8 cellular contexts compared by ENCODE assay signal in the genomic region with DNA sequence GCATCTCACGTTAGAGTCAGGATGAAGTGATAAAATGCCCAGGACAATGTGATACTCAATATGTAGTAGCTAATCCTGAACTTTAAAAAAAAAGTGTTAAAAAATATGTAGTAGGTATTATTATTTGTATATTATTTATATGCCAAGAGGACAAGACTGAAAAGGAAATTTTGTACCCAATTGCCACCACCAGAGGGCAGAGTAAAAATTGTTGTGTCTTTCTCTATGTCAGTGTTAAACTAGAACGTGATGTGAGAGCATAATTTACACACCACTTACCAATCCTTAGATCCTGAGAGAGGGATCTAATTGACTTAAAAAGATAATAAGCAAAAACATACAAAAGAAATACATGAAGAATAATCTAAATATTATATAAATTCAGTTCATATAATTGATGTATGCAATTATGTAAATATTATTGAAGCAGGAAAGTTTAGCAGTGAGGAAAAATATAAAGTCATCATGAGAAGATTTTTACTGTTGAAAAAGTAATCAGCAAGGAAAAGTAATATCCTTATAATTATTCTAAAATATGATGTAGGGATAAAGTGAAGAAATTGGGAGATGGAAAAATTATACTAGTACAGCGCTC.
A peak's percentile ranks its signal among the peaks of the same experiment; 100 is the strongest.
DNase-seq lines count a peak whose midpoint lies in the region; ATAC-seq and TF ChIP-seq lines count a peak whose summit lies in the region.

No MANE protein-coding gene starts in this region.

- H3K4me3 Mint-ChIP-seq in naive thymus-derived CD4-positive, alpha-beta T cell = no peak overlapping the region

- no peaks in the 10 kb centered on the region for H3K79me2 ChIP-seq in OCI-LY3 (ENCODE audit: low read length)

- H3K4me3 ChIP-seq in left ventricle myocardium inferior (no peak overlapping the region), OCI-LY3 (ENCODE audit: low read length) (no peak overlapping the region), colonic mucosa (no peak overlapping the region)
- no peak overlapping the region for H3K4me3 ChIP-seq in naive thymus-derived CD4-positive, alpha-beta T cell (ENCODE audit: low read length)

- CTCF ChIA-PET in naive thymus-derived CD4-positive, alpha-beta T cell (lab: Charles Lee) = interaction anchor here (0.9 to 2.1 kb wide), 2 partner anchors 14 to 505 kb away, joined by 3 to 5 read pairs; no protein-coding TSS in a partner anchor

- H3K9me3 ChIP-seq in left ventricle myocardium inferior (replicated peaks) = no peaks in the 10 kb centered on the region
- no peaks in the 10 kb centered on the region for H3K9me3 ChIP-seq in OCI-LY3 (ENCODE audit: insufficient read depth, low read length)
- H3K9me3 ChIP-seq in colonic mucosa = no peaks in the 10 kb centered on the region
- H3K9me3 ChIP-seq in naive thymus-derived CD4-positive, alpha-beta T cell (ENCODE audit: control insufficient read depth in 2 of 3, low read length in 3 of 3) = no peaks in the 10 kb centered on the region

- TF ChIP-seq CTCF in left ventricle myocardium inferior (IDR thresholded peaks at IDR 0.05; ENCODE audit: borderline replicate concordance) = peak; percentile 72
- peak; percentile 41 for TF ChIP-seq CTCF in OCI-LY3 (IDR thresholded peaks at IDR 0.05; ENCODE audit: low read depth, low read length)
- TF ChIP-seq CTCF in colonic mucosa (IDR thresholded peaks at IDR 0.05) = peak; percentile 67

- H3K4me2 ChIP-seq in OCI-LY3 (ENCODE audit: low read length) = no peak overlapping the region

- H3K36me3 Mint-ChIP-seq in naive thymus-derived CD4-positive, alpha-beta T cell = no peaks in the 10 kb centered on the region

- H3K27me3 Mint-ChIP-seq in naive thymus-derived CD4-positive, alpha-beta T cell = peaks cover 10 to 41% (median 16%) of the 10 kb centered on the region in 5 donors

- H3K27ac Mint-ChIP-seq in naive thymus-derived CD4-positive, alpha-beta T cell = no peak overlapping the region

- H3K4me1 ChIP-seq in left ventricle myocardium inferior = no peaks in the 10 kb centered on the region
- no peaks in the 10 kb centered on the region for H3K4me1 ChIP-seq in OCI-LY3 (ENCODE audit: low read length)
- no peaks in the 10 kb centered on the region for H3K4me1 ChIP-seq in colonic mucosa
- no peaks in the 10 kb centered on the region for H3K4me1 ChIP-seq in naive thymus-derived CD4-positive, alpha-beta T cell (ENCODE audit: control insufficient read depth in 2 of 2, insufficient read depth in 2 of 2, low read length in 2 of 2)

- POLR2A ChIA-PET in naive thymus-derived CD4-positive, alpha-beta T cell (lab: Charles Lee) = no interaction called here

- no peak overlapping the region for H3K27ac ChIP-seq in left ventricle myocardium inferior (replicated peaks)
- H3K27ac ChIP-seq in OCI-LY3 (ENCODE audit: low read length) = no peak overlapping the region
- no peak overlapping the region for H3K27ac ChIP-seq in colonic mucosa
- no peak overlapping the region for H3K27ac ChIP-seq in naive thymus-derived CD4-positive, alpha-beta T cell (ENCODE audit: low read depth, low read length)

- no peaks in the 10 kb centered on the region for H4K20me1 ChIP-seq in OCI-LY3 (ENCODE audit: insufficient read depth, low read length)

- H3K9me3 Mint-ChIP-seq in naive thymus-derived CD4-positive, alpha-beta T cell = no peaks in the 10 kb centered on the region

- ATAC-seq in naive thymus-derived CD4-positive, alpha-beta T cell = peak; percentile 53
- no peak for ATAC-seq in HG03521 (IDR thresholded peaks at IDR 0.05; ENCODE audit: unreplicated experiment)

- no peaks in the 10 kb centered on the region for H3K36me3 ChIP-seq in left ventricle myocardium inferior
- H3K36me3 ChIP-seq in OCI-LY3 (replicated peaks; ENCODE audit: low read depth, low read length) = no peaks in the 10 kb centered on the region
- no peaks in the 10 kb centered on the region for H3K36me3 ChIP-seq in colonic mucosa
- H3K36me3 ChIP-seq in naive thymus-derived CD4-positive, alpha-beta T cell (ENCODE audit: control insufficient read depth in 2 of 3, insufficient read depth in 3 of 3, low read length in 3 of 3) = no peaks in the 10 kb centered on the region

- H3K27me3 ChIP-seq in left ventricle myocardium inferior (ENCODE audit: low read depth) (peaks cover 17% of the 10 kb centered on the region), OCI-LY3 (ENCODE audit: low read depth, low read length) (0 out of 2 replicates have a peak, but pooled peaks cover 4% of the 10 kb centered on the region), colonic mucosa (no peaks in the 10 kb centered on the region)
- H3K27me3 ChIP-seq in naive thymus-derived CD4-positive, alpha-beta T cell (ENCODE audit: control insufficient read depth in 2 of 2, insufficient read depth in 2 of 2, low read length in 2 of 2) = peaks cover 0 to 4% of the 10 kb centered on the region in 2 donors

- peaks cover 0 to 1% (median 0%) of the 10 kb centered on the region in 7 donors for H3K4me1 Mint-ChIP-seq in naive thymus-derived CD4-positive, alpha-beta T cell

- DNase-seq in left ventricle myocardium inferior = no peak
- no peak for DNase-seq in cardiac septum (ENCODE audit: low spot score)
- DNase-seq in HCEC 1CT = peak; percentile 31
- DNase-seq in colonic mucosa = peak; percentile 30
- DNase-seq in naive thymus-derived CD4-positive, alpha-beta T cell = peak in 4 of 9 donors; percentile 27 to 30 (median 28)
- no peak for DNase-seq in NCI-H187 treated with DMSO at 0.1 percent for 48 hours (lab: John Stamatoyannopoulos, UW)

- H3K9ac ChIP-seq in OCI-LY3 (ENCODE audit: low read length) = no peak overlapping the region
- H3K9ac ChIP-seq in colonic mucosa (ENCODE audit: low read depth in 2 of 2, low read length in 2 of 2) = no peak overlapping the region

- intact Hi-C loops in left ventricle myocardium inferior (cut with micrococcal nuclease) (no loop called here), cardiac septum (cut with DNase I) (no loop called here), colonic mucosa (cut with DNase I) (no loop called here)
- intact Hi-C loops in naive thymus-derived CD4-positive, alpha-beta T cell (cut with micrococcal nuclease) = loop anchor here (1.0 to 5.0 kb wide), 5 partner anchors 136 to 931 kb away; no protein-coding TSS in a partner anchor

- H2AFZ ChIP-seq in OCI-LY3 (ENCODE audit: low read depth, low read length) = no peak overlapping the region

Comparison
In these comparisons a context has a peak if more than half of its experiments do, and no peak if none do; other contexts are left out.
1. DNase-seq: peak in HCEC 1CT (single experiment) and colonic mucosa (single experiment); none in left ventricle myocardium inferior (single experiment), cardiac septum (single experiment) and NCI-H187 treated with DMSO at 0.1 percent for 48 hours (single experiment).
2. intact Hi-C loops: an anchor here in naive thymus-derived CD4-positive, alpha-beta T cell (1.0 to 5.0 kb wide); none called in left ventricle myocardium inferior, cardiac septum and colonic mucosa.
3. Peak in every context shown above with its lines, with median percentiles within 50 percentile points of each other: CTCF ChIP-seq.